Comparison of ENCODE assay signal across 8 cellular contexts in the genomic region with DNA sequence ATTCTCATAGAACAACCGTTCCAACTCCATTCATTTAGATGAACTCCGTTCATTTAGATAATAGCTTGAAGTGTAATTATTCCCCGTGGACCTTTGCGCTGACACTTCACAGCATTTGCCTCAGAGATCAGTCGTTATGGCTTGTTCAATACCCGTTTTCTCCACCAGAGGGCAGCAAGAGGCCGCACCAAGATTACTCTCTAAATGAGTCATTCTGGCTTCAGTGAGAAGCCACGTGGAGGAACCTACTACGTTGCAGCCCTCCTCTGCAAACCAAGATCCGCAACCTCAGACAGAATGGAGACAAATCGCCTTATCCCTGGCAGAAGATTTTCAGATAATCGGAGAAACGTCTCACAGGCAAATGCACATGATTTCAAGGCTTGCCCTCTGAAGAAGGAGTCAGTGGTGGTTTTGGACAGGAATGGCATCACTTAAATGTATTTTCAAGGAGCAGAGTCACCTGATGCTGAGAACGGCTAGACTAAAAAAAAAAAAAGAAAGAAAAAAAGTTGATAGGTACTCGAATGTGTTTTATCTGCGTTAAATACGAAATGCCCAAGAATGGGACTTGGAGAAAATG.
DNase-seq lines count a peak whose midpoint lies in the region; ATAC-seq and TF ChIP-seq lines count a peak whose summit lies in the region.

No MANE protein-coding gene starts in this region.

- peaks cover 10% of the 10 kb centered on the region; the same call in 2 of the 3 replicates for H3K36me3 Mint-ChIP-seq in GM23338 (ENCODE audit: low read depth)

- DNase-seq in Daoy (ENCODE audit: low read depth) (peak; percentile 79), GM23338 (ENCODE audit: low spot score) (peak; percentile 89), RPMI8226 (peak; percentile 79), foreskin keratinocyte (peak; percentile 39 to 60), omental fat pad (ENCODE audit: low spot score) (peak; percentile 91), superior temporal gyrus (ENCODE audit: extremely low spot score) (peak; percentile 99)
- DNase-seq in activated T-helper 1 cell treated with anti-CD3 and anti-CD28 coated beads, Interleukin-2, amount 50 U/mL, for 16 hours (ENCODE audit: low read depth in 1 of 2, low spot score in 1 of 2), result peak; percentile 69 to 70

- no peaks in the 10 kb centered on the region for H3K79me2 ChIP-seq in GM23338 (replicated peaks; ENCODE audit: insufficient read depth)

- H3K9me3 Mint-ChIP-seq in GM23338, result peaks cover 15% of the 10 kb centered on the region

- H3K9me2 ChIP-seq in GM23338 (ENCODE audit: insufficient read depth), result no peaks in the 10 kb centered on the region

- no peaks in the 10 kb centered on the region for H3F3A ChIP-seq in GM23338 (replicated peaks; ENCODE audit: low read depth)

- ATAC-seq in GM23338 (peak; percentile 99), foreskin keratinocyte (peak; percentile 82), omental fat pad (ENCODE audit: low FRiP score) (peak; percentile 91)

- no peak overlapping the region for H3K4me2 ChIP-seq in GM23338

- H3K4me1 Mint-ChIP-seq in GM23338, result peaks cover 5% of the 10 kb centered on the region; the same call in 1 of the 3 replicates

- H3K27ac ChIP-seq in GM23338 (ENCODE audit: low read depth) (no peak overlapping the region), foreskin keratinocyte (no peak overlapping the region)

- no peaks in the 10 kb centered on the region for H3K27me3 ChIP-seq in GM23338 (ENCODE audit: insufficient read depth)
- no peaks in the 10 kb centered on the region for H3K27me3 ChIP-seq in foreskin keratinocyte

- no peaks in the 10 kb centered on the region for H4K20me1 ChIP-seq in GM23338 (replicated peaks; ENCODE audit: insufficient read depth)

- H3K27me3 Mint-ChIP-seq in GM23338 (ENCODE audit: insufficient read depth, low read depth, poor library complexity), result peaks cover 3% of the 10 kb centered on the region

- H2AFZ ChIP-seq in GM23338, result peak overlapping the region; percentile 9; the same call in 1 of the 2 replicates

- H3K4me3 Mint-ChIP-seq in GM23338, result no peak overlapping the region

- no peaks in the 10 kb centered on the region for H3K4me1 ChIP-seq in GM23338 (ENCODE audit: insufficient read depth)
- no peaks in the 10 kb centered on the region for H3K4me1 ChIP-seq in foreskin keratinocyte

- no peak overlapping the region for H3K27ac Mint-ChIP-seq in GM23338

- no peak overlapping the region for H3K4me3 ChIP-seq in GM23338

- peak; percentile 89 to 93 for TF ChIP-seq CTCF in GM23338 (conservative IDR thresholded peaks at IDR 0.05; ENCODE audit: low read depth in 2 of 2)
- TF ChIP-seq CTCF in LNCAP (IDR thresholded peaks at IDR 0.05), result peak; percentile 82
- peak; percentile 95 for TF ChIP-seq CTCF in foreskin keratinocyte (conservative IDR thresholded peaks at IDR 0.05)
- peak in 2 of 3 donors; percentile 92 to 96 for TF ChIP-seq CTCF in omental fat pad (IDR thresholded peaks at IDR 0.05)

- H3K36me3 ChIP-seq in GM23338 (ENCODE audit: insufficient read depth), result no peaks in the 10 kb centered on the region

TF ChIP-seq in GM23338, 12 proteins besides CTCF, POLR2A, EP300 and RAD21:
- TF ChIP-seq EZH2phosphoT487 (IDR thresholded peaks at IDR 0.05; ENCODE audit: unreplicated experiment), result no peak
- TF ChIP-seq CREB1 (CRISPR knock-in tag; IDR thresholded peaks at IDR 0.05; ENCODE audit: low read depth), result peak; percentile 57
- no peak for TF ChIP-seq JUNB (IDR thresholded peaks at IDR 0.05; ENCODE audit: unreplicated experiment)
- no peak for TF ChIP-seq STAT1 (IDR thresholded peaks at IDR 0.05; ENCODE audit: unreplicated experiment)
- no peak for TF ChIP-seq ZNF114 (CRISPR knock-in tag; IDR thresholded peaks at IDR 0.05)
- no peak for TF ChIP-seq NANOG (IDR thresholded peaks at IDR 0.05; ENCODE audit: borderline replicate concordance)
